Comparison of ENCODE assay signal across 14 cellular contexts in the genomic region with DNA sequence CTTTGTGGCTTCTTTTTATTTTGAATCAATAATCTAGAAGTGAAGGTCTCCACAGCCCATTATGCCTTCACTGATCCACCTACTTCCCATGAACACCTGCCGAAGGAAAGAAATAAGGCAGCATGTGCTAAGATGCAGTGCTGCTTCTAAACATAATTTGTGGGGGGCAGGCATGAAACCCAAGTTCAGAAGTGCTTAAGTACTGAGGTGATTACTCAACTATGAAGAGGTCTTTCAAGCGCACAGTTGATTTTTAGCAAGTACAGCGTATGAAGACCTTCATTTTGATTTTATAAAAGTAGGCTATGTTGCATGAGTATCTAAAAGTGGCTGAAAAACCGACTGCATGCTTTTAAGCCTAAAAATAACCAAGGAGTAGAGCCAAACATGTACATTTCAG. TPM values are rescaled to one million over a fixed set of nuclear protein-coding genes. Genes with fewer than 3 reads are reported as not detected.
DNase-seq lines count a peak whose midpoint lies in the region; ATAC-seq and TF ChIP-seq lines count a peak whose summit lies in the region.
"Had no signal": no experiment of that assay in that cellular context is flagged by ENCODE, and none has a peak within 500 bp of the region (broad histone marks: within the 10 kb centered on the region; RNA-seq: fewer than 3 reads in every experiment).

No MANE protein-coding gene starts in this region.

- peaks cover 16% of the 10 kb centered on the region for H3K4me1 ChIP-seq in OCI-LY3 (ENCODE audit: low read length)
- H3K4me1 ChIP-seq: parathyroid adenoma, testis had no signal

- no peaks in the 10 kb centered on the region for H3K9me3 ChIP-seq in OCI-LY3 (ENCODE audit: insufficient read depth, low read length)
- H3K9me3 ChIP-seq: testis had no signal

- H3K4me3 ChIP-seq in OCI-LY3 (ENCODE audit: low read length), result peak overlapping the region; percentile 33
- H3K4me3 ChIP-seq: testis had no signal

- no peak overlapping the region; the same call in 1 of the 2 replicates for H2AFZ ChIP-seq in OCI-LY3 (ENCODE audit: low read depth, low read length)
- H2AFZ ChIP-seq: parathyroid adenoma had no signal

- ATAC-seq in GM18873 (IDR thresholded peaks at IDR 0.05; ENCODE audit: low FRiP score, unreplicated experiment) (peak; percentile 26), GM21447 (IDR thresholded peaks at IDR 0.05; ENCODE audit: unreplicated experiment) (peak; percentile 6), HG03045 (IDR thresholded peaks at IDR 0.05; ENCODE audit: unreplicated experiment) (peak; percentile 12), GM21576 (IDR thresholded peaks at IDR 0.05; ENCODE audit: unreplicated experiment) (no peak)

- H3K4me1 Mint-ChIP-seq in CD14-positive monocyte, result peaks cover 2% of the 10 kb centered on the region

- peak overlapping the region; percentile 20 for H3K27ac ChIP-seq in OCI-LY3 (ENCODE audit: low read length)
- H3K27ac ChIP-seq: parathyroid adenoma, testis had no signal

- peaks cover 16 to 22% of the 10 kb centered on the region in 2 donors for H3K36me3 Mint-ChIP-seq in CD14-positive monocyte

- peak overlapping the region; percentile 58 for H3K4me2 ChIP-seq in OCI-LY3 (ENCODE audit: low read length)

- DNase-seq in NCI-H510A (lab: John Stamatoyannopoulos, UW) (no peak), CD14-positive monocyte (ENCODE audit: low spot score) (no peak)
- DNase-seq: activated CD4-positive, alpha-beta memory T cell treated with anti-CD3 and anti-CD28 coated beads for 36 hours; activated naive CD4-positive, alpha-beta T cell; CD4-positive, alpha-beta T cell; NCI-H69; stimulated activated CD4-positive, alpha-beta T cell treated with anti-CD3 and anti-CD28 coated beads, Interleukin-12 subunit alpha, Interleukin-12 subunit beta, amount 100 ng/mL, for 4 hours; testis had no signal

- H3K79me2 ChIP-seq in OCI-LY3 (ENCODE audit: low read length), result no peaks in the 10 kb centered on the region
- H3K79me2 ChIP-seq: parathyroid adenoma had no signal

- H3K9me3 Mint-ChIP-seq in CD14-positive monocyte, result no peaks in the 10 kb centered on the region
- H3K9me3 Mint-ChIP-seq: activated CD4-positive, alpha-beta memory T cell treated with anti-CD3 and anti-CD28 coated beads for 36 hours; CD4-positive, alpha-beta T cell had no signal

- TF ChIP-seq CTCF in OCI-LY3 (IDR thresholded peaks at IDR 0.05; ENCODE audit: low read depth, low read length) (no peak), CD14-positive monocyte (IDR thresholded peaks at IDR 0.05) (no peak)

- no peaks in the 10 kb centered on the region for H3K27me3 ChIP-seq in OCI-LY3 (ENCODE audit: low read depth, low read length)
- H3K27me3 ChIP-seq: testis had no signal

- H3K4me3 Mint-ChIP-seq in CD14-positive monocyte, result no peak overlapping the region
- H3K4me3 Mint-ChIP-seq: activated CD4-positive, alpha-beta memory T cell treated with anti-CD3 and anti-CD28 coated beads for 36 hours; CD4-positive, alpha-beta T cell had no signal

- H3K27ac Mint-ChIP-seq in CD14-positive monocyte, result peak overlapping the region in 1 of 7 donors; percentile 47
- H3K27ac Mint-ChIP-seq: activated CD4-positive, alpha-beta memory T cell treated with anti-CD3 and anti-CD28 coated beads for 36 hours had no signal

- no peaks in the 10 kb centered on the region for H4K20me1 ChIP-seq in OCI-LY3 (ENCODE audit: insufficient read depth, low read length)

- peaks cover 0 to 3% (median 0%) of the 10 kb centered on the region in 3 donors for H3K27me3 Mint-ChIP-seq in CD14-positive monocyte (ENCODE audit: low read depth in 3 of 3)
- H3K27me3 Mint-ChIP-seq: activated CD4-positive, alpha-beta memory T cell treated with anti-CD3 and anti-CD28 coated beads for 36 hours; CD4-positive, alpha-beta T cell had no signal

- intact Hi-C loops in CD14-positive monocyte (cut with micrococcal nuclease), result no loop called here

- peaks cover 20% of the 10 kb centered on the region for H3K36me3 ChIP-seq in OCI-LY3 (replicated peaks; ENCODE audit: low read depth, low read length)

- H3K9ac ChIP-seq in OCI-LY3 (ENCODE audit: low read length), result no peak overlapping the region
- H3K9ac ChIP-seq: parathyroid adenoma had no signal

RNA-seq across cellular contexts. Expression of a gene that starts 29.5 kb away (rescaled TPM):
- 1 to 10 TPM; 2.7 to 3.5 TPM for polyA plus RNA-seq in CD14-positive monocyte
